In the genomic region with DNA sequence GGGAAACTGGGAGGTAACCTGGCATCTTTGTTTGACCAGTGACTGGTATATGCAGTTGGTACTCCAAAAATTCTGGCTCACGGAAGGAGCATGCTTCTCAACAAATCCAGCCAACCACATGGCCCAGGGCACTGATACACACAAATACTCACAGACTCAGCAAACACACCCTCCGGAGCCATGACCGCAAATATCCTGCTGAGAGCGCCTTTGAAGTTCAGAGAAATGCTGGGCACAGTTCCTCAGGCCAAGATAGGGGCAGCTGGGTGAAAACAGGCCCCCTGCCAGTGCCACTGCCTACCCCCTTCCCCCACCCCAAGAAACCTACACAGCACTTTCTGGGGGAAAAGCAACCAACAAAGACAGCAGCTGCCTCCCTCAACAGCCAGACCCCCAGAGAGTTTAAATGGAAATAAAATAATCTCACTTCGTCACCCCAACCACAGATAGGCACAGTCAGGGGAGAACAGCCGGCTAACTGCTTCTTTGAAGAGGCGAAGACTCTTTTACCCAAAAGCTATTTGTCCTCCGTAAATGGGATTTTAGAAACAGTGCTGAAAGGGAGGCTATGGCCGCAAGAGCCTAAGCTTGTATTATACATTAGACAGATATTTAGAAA, we compare ENCODE assay signal across 9 cellular contexts.
A peak's percentile ranks its signal among the peaks of the same experiment; 100 is the strongest.
DNase-seq lines count a peak whose midpoint lies in the region; ATAC-seq and TF ChIP-seq lines count a peak whose summit lies in the region.
"Had no signal": no experiment of that assay in that cellular context is flagged by ENCODE, and none has a peak within 500 bp of the region (broad histone marks: within the 10 kb centered on the region; RNA-seq: fewer than 3 reads in every experiment).

No MANE protein-coding gene starts in this region.

- H3K4me1 Mint-ChIP-seq in activated T-cell treated with anti-CD3 and anti-CD28 coated beads, Interleukin-2, amount 50 U/mL, for 24 hours (ENCODE audit: low read depth) = peaks cover 4% of the 10 kb centered on the region
- H3K4me1 Mint-ChIP-seq in stimulated activated memory B cell treated with anti-CD40 and anti-IgM and Interleukin-4, amounts not matched to agents 10 μg/mL and 1 μg/mL and 100 μg/mL, for 72 hours = peaks cover 37% of the 10 kb centered on the region
- peaks cover 6% of the 10 kb centered on the region for H3K4me1 Mint-ChIP-seq in activated T-cell treated with anti-CD3 and anti-CD28 coated beads, Interleukin-2, amount 50 U/mL, for 4 hours (ENCODE audit: low read depth)

- H3K4me3 ChIP-seq in astrocyte of the spinal cord (ENCODE audit: low read depth, low read length) = no peak overlapping the region

- no peak overlapping the region for H3K27ac Mint-ChIP-seq in activated T-cell treated with anti-CD3 and anti-CD28 coated beads, Interleukin-2, amount 50 U/mL, for 24 hours
- peak overlapping the region; percentile 66 for H3K27ac Mint-ChIP-seq in stimulated activated memory B cell treated with anti-CD40 and anti-IgM and Interleukin-4, amounts not matched to agents 10 μg/mL and 1 μg/mL and 100 μg/mL, for 72 hours

- no peaks in the 10 kb centered on the region for H3K9me3 Mint-ChIP-seq in activated T-cell treated with anti-CD3 and anti-CD28 coated beads, Interleukin-2, amount 50 U/mL, for 24 hours
- no peaks in the 10 kb centered on the region for H3K9me3 Mint-ChIP-seq in stimulated activated memory B cell treated with anti-CD40 and anti-IgM and Interleukin-4, amounts not matched to agents 10 μg/mL and 1 μg/mL and 100 μg/mL, for 72 hours
- no peaks in the 10 kb centered on the region for H3K9me3 Mint-ChIP-seq in activated T-cell treated with anti-CD3 and anti-CD28 coated beads, Interleukin-2, amount 50 U/mL, for 4 hours

- no peak for ATAC-seq in stimulated activated memory B cell treated with anti-CD40 and anti-IgM and Interleukin-4, amounts not matched to agents 10 μg/mL and 1 μg/mL and 100 μg/mL, for 72 hours
- ATAC-seq in activated T-cell treated with anti-CD3 and anti-CD28 coated beads, Interleukin-2, amount 50 U/mL, for 4 hours = no peak

- peak; percentile 14 to 20 for DNase-seq in activated T-cell treated with anti-CD3 and anti-CD28 coated beads, Interleukin-2, amount 50 U/mL, for 48 hours
- no peak for DNase-seq in activated T-cell treated with anti-CD3 and anti-CD28 coated beads, Interleukin-2, amount 50 U/mL, for 24 hours
- peak; percentile 29 for DNase-seq in NCI-H2029 (lab: John Stamatoyannopoulos, UW)
- peak; percentile 54 for DNase-seq in astrocyte of the spinal cord (ENCODE audit: low read depth, low spot score)
- no peak for DNase-seq in erythroblast (lab: John Stamatoyannopoulos, UW)
- DNase-seq in NCI-H1436 (lab: John Stamatoyannopoulos, UW) = no peak
- DNase-seq in activated T-cell treated with anti-CD3 and anti-CD28 coated beads, Interleukin-2, amount 50 U/mL, for 4 hours = no peak
- DNase-seq: KBM-7 had no signal

- no peak for TF ChIP-seq CTCF in astrocyte of the spinal cord (IDR thresholded peaks at IDR 0.05; ENCODE audit: low read depth, low read length)

- in situ Hi-C loops in astrocyte of the spinal cord (cut with HindIII; ENCODE audit: low sequenced_read_pairs) = no loop called here

- no peak overlapping the region for H3K4me3 Mint-ChIP-seq in activated T-cell treated with anti-CD3 and anti-CD28 coated beads, Interleukin-2, amount 50 U/mL, for 24 hours
- no peak overlapping the region for H3K4me3 Mint-ChIP-seq in stimulated activated memory B cell treated with anti-CD40 and anti-IgM and Interleukin-4, amounts not matched to agents 10 μg/mL and 1 μg/mL and 100 μg/mL, for 72 hours
- no peak overlapping the region for H3K4me3 Mint-ChIP-seq in activated T-cell treated with anti-CD3 and anti-CD28 coated beads, Interleukin-2, amount 50 U/mL, for 4 hours

- TF ChIP-seq POLR2A in erythroblast (IDR thresholded peaks at IDR 0.05; ENCODE audit: low read length) = no peak

- no peaks in the 10 kb centered on the region for H3K36me3 Mint-ChIP-seq in activated T-cell treated with anti-CD3 and anti-CD28 coated beads, Interleukin-2, amount 50 U/mL, for 24 hours (ENCODE audit: low read depth)
- H3K36me3 Mint-ChIP-seq in stimulated activated memory B cell treated with anti-CD40 and anti-IgM and Interleukin-4, amounts not matched to agents 10 μg/mL and 1 μg/mL and 100 μg/mL, for 72 hours = no peaks in the 10 kb centered on the region
- H3K36me3 Mint-ChIP-seq in activated T-cell treated with anti-CD3 and anti-CD28 coated beads, Interleukin-2, amount 50 U/mL, for 4 hours (ENCODE audit: insufficient read depth) = no peaks in the 10 kb centered on the region

- H3K27me3 Mint-ChIP-seq in activated T-cell treated with anti-CD3 and anti-CD28 coated beads, Interleukin-2, amount 50 U/mL, for 24 hours = peaks cover 7% of the 10 kb centered on the region
- H3K27me3 Mint-ChIP-seq in stimulated activated memory B cell treated with anti-CD40 and anti-IgM and Interleukin-4, amounts not matched to agents 10 μg/mL and 1 μg/mL and 100 μg/mL, for 72 hours = peaks cover 16% of the 10 kb centered on the region
- H3K27me3 Mint-ChIP-seq in activated T-cell treated with anti-CD3 and anti-CD28 coated beads, Interleukin-2, amount 50 U/mL, for 4 hours (ENCODE audit: low read depth) = peaks cover 13% of the 10 kb centered on the region

Comparison
In these comparisons a context has a peak if more than half of its experiments do, and no peak if none do; other contexts are left out.
1. DNase-seq: peak in activated T-cell treated with anti-CD3 and anti-CD28 coated beads, Interleukin-2, amount 50 U/mL, for 48 hours (2 of 2), NCI-H2029 (single experiment) and astrocyte of the spinal cord (single experiment); none in activated T-cell treated with anti-CD3 and anti-CD28 coated beads, Interleukin-2, amount 50 U/mL, for 24 hours (single experiment), erythroblast (0 of 2), NCI-H1436 (single experiment) and activated T-cell treated with anti-CD3 and anti-CD28 coated beads, Interleukin-2, amount 50 U/mL, for 4 hours (single experiment).